19 cellular contexts compared by ENCODE assay signal in genomic region chr14:74898694-74899093, GRCh38. TPM values are rescaled to one million over a fixed set of nuclear protein-coding genes. Genes with fewer than 3 reads are reported as not detected.
A peak's percentile ranks its signal among the peaks of the same experiment; 100 is the strongest.
DNase-seq lines count a peak whose midpoint lies in the region; ATAC-seq and TF ChIP-seq lines count a peak whose summit lies in the region.
"Had no signal": no experiment of that assay in that cellular context is flagged by ENCODE, and none has a peak within 500 bp of the region (broad histone marks: within the 10 kb centered on the region; RNA-seq: fewer than 3 reads in every experiment).

No MANE protein-coding gene starts in this region.

- intact Hi-C loops in right lobe of liver (cut with DNase I), result no loop called here

- no peaks in the 10 kb centered on the region for H3K4me1 Mint-ChIP-seq in activated T-cell treated with anti-CD3 and anti-CD28 coated beads, Interleukin-2, amount 50 U/mL, for 24 hours (ENCODE audit: low read depth)
- H3K4me1 Mint-ChIP-seq in activated T-cell treated with anti-CD3 and anti-CD28 coated beads, Interleukin-2, amount 50 U/mL, for 4 hours (ENCODE audit: low read depth), result peaks cover 2% of the 10 kb centered on the region
- peaks cover 9% of the 10 kb centered on the region for H3K4me1 Mint-ChIP-seq in WTC11
- peaks cover 12 to 17% of the 10 kb centered on the region in 2 donors for H3K4me1 Mint-ChIP-seq in stimulated activated naive B cell treated with anti-CD40 and anti-IgM and Interleukin-4, amounts not matched to agents 10 μg/mL and 1 μg/mL and 100 μg/mL, for 72 hours

- H3K4me3 Mint-ChIP-seq in activated T-cell treated with anti-CD3 and anti-CD28 coated beads, Interleukin-2, amount 50 U/mL, for 24 hours, result no peak overlapping the region
- H3K4me3 Mint-ChIP-seq in activated T-cell treated with anti-CD3 and anti-CD28 coated beads, Interleukin-2, amount 50 U/mL, for 4 hours, result no peak overlapping the region
- H3K4me3 Mint-ChIP-seq in WTC11, result no peak overlapping the region
- no peak overlapping the region for H3K4me3 Mint-ChIP-seq in stimulated activated naive B cell treated with anti-CD40 and anti-IgM and Interleukin-4, amounts not matched to agents 10 μg/mL and 1 μg/mL and 100 μg/mL, for 72 hours

- H3K27ac Mint-ChIP-seq in activated T-cell treated with anti-CD3 and anti-CD28 coated beads, Interleukin-2, amount 50 U/mL, for 24 hours, result peak overlapping the region; percentile 51
- H3K27ac Mint-ChIP-seq in WTC11, result no peak overlapping the region
- peak overlapping the region; percentile 80 for H3K27ac Mint-ChIP-seq in stimulated activated naive B cell treated with anti-CD40 and anti-IgM and Interleukin-4, amounts not matched to agents 10 μg/mL and 1 μg/mL and 100 μg/mL, for 72 hours

- no peak for TF ChIP-seq POLR2A in right lobe of liver (IDR thresholded peaks at IDR 0.05)

- POLR2A ChIA-PET in WTC11 (lab: Charles Lee), result no interaction called here

- H3K27me3 Mint-ChIP-seq in activated T-cell treated with anti-CD3 and anti-CD28 coated beads, Interleukin-2, amount 50 U/mL, for 24 hours, result no peaks in the 10 kb centered on the region
- no peaks in the 10 kb centered on the region for H3K27me3 Mint-ChIP-seq in activated T-cell treated with anti-CD3 and anti-CD28 coated beads, Interleukin-2, amount 50 U/mL, for 4 hours (ENCODE audit: low read depth)
- no peaks in the 10 kb centered on the region for H3K27me3 Mint-ChIP-seq in WTC11 (ENCODE audit: low read depth)
- H3K27me3 Mint-ChIP-seq in stimulated activated naive B cell treated with anti-CD40 and anti-IgM and Interleukin-4, amounts not matched to agents 10 μg/mL and 1 μg/mL and 100 μg/mL, for 72 hours, result no peaks in the 10 kb centered on the region

- H3K36me3 Mint-ChIP-seq in activated T-cell treated with anti-CD3 and anti-CD28 coated beads, Interleukin-2, amount 50 U/mL, for 24 hours (ENCODE audit: low read depth), result peaks cover 99% of the 10 kb centered on the region
- H3K36me3 Mint-ChIP-seq in activated T-cell treated with anti-CD3 and anti-CD28 coated beads, Interleukin-2, amount 50 U/mL, for 4 hours (ENCODE audit: insufficient read depth), result peaks cover 54% of the 10 kb centered on the region
- peaks cover 91% of the 10 kb centered on the region for H3K36me3 Mint-ChIP-seq in WTC11
- peaks cover 54 to 72% of the 10 kb centered on the region in 2 donors for H3K36me3 Mint-ChIP-seq in stimulated activated naive B cell treated with anti-CD40 and anti-IgM and Interleukin-4, amounts not matched to agents 10 μg/mL and 1 μg/mL and 100 μg/mL, for 72 hours

- TF ChIP-seq CTCF in WTC11 (IDR thresholded peaks at IDR 0.05) (no peak), right lobe of liver (IDR thresholded peaks at IDR 0.05) (no peak)

- DNase-seq in activated T-cell treated with anti-CD3 and anti-CD28 coated beads, Interleukin-2, amount 50 U/mL, for 24 hours, result no peak
- no peak for DNase-seq in activated T-cell treated with anti-CD3 and anti-CD28 coated beads, Interleukin-2, amount 50 U/mL, for 4 hours
- DNase-seq in WTC11 (ENCODE audit: low spot score) (no peak), right lobe of liver (peak; percentile 75 to 93 (median 89)), inferior parietal cortex (ENCODE audit: extremely low spot score) (no peak), HUDEP-2 (lab: John Stamatoyannopoulos, UW; ENCODE audit: unreplicated experiment in 76 of 76) (no peak), NCI-H1417 treated with DMSO at 0.1 percent for 48 hours (lab: John Stamatoyannopoulos, UW) (no peak)
- no peak for DNase-seq in stimulated activated naive B cell treated with anti-CD40 and anti-IgM and Interleukin-4, amounts not matched to agents 10 μg/mL and 1 μg/mL and 100 μg/mL, for 72 hours
- DNase-seq: C1 segment of cervical spinal cord, EL, GOT3, MG63, NCI-H1092 treated with DMSO at 0.1 percent for 48 hours, NCI-H1694 treated with DMSO at 0.1 percent for 48 hours, NCI-H2107, NCI-H226, NCI-H524 treated with DMSO at 0.1 percent for 48 hours had no signal

- peak overlapping the region in 2 of 3 donors; percentile 54 to 73 for H3K27ac ChIP-seq in right lobe of liver

- peaks cover 22 to 83% (median 52%) of the 10 kb centered on the region in 4 donors for H3K36me3 ChIP-seq in right lobe of liver

- no peak overlapping the region for H3K4me3 ChIP-seq in right lobe of liver
- H3K4me3 ChIP-seq: MG63 had no signal

- no peaks in the 10 kb centered on the region for H3K9me3 Mint-ChIP-seq in activated T-cell treated with anti-CD3 and anti-CD28 coated beads, Interleukin-2, amount 50 U/mL, for 24 hours
- H3K9me3 Mint-ChIP-seq in activated T-cell treated with anti-CD3 and anti-CD28 coated beads, Interleukin-2, amount 50 U/mL, for 4 hours, result no peaks in the 10 kb centered on the region
- H3K9me3 Mint-ChIP-seq in WTC11, result no peaks in the 10 kb centered on the region
- no peaks in the 10 kb centered on the region for H3K9me3 Mint-ChIP-seq in stimulated activated naive B cell treated with anti-CD40 and anti-IgM and Interleukin-4, amounts not matched to agents 10 μg/mL and 1 μg/mL and 100 μg/mL, for 72 hours

- ATAC-seq in activated T-cell treated with anti-CD3 and anti-CD28 coated beads, Interleukin-2, amount 50 U/mL, for 4 hours, result no peak
- ATAC-seq in WTC11 (no peak), right lobe of liver (peak; percentile 92 to 97 (median 94))
- ATAC-seq in stimulated activated naive B cell treated with anti-CD40 and anti-IgM and Interleukin-4, amounts not matched to agents 10 μg/mL and 1 μg/mL and 100 μg/mL, for 72 hours (replicated peaks), result no peak
- ATAC-seq: Panc1 had no signal

- CTCF ChIA-PET in WTC11 (lab: Charles Lee), result no interaction called here

- no peaks in the 10 kb centered on the region for H3K27me3 ChIP-seq in right lobe of liver
- H3K27me3 ChIP-seq: MG63 had no signal

- WGBS in right lobe of liver (ENCODE audit: insufficient coverage, low coverage, low lambda C conversion rate, missing lambda C conversion rate), result 32% methylated on average over 5 of the region's 5 CpGs

- no peaks in the 10 kb centered on the region for H3K9me3 ChIP-seq in right lobe of liver
- H3K9me3 ChIP-seq: MG63 had no signal

- H3K4me1 ChIP-seq in right lobe of liver, result peaks cover 0 to 22% (median 4%) of the 10 kb centered on the region in 4 donors

TF ChIP-seq in WTC11, 78 proteins besides CTCF, POLR2A, EP300 and RAD21:
- peak; percentile 22; the same call in 1 of the 2 replicates for TF ChIP-seq GABPB1 (CRISPR knock-in tag; IDR thresholded peaks at IDR 0.05)
- TF ChIP-seq ZNF416 (CRISPR knock-in tag; IDR thresholded peaks at IDR 0.05), result no peak
- no peak for TF ChIP-seq PRRX2 (CRISPR knock-in tag; IDR thresholded peaks at IDR 0.05)

RNA-seq across cellular contexts. Expression of gene DLST, which starts 17.0 kb away (rescaled TPM):
- 100 to 1,000 TPM; 104 to 107 (median 106) TPM for total RNA-seq in activated T-cell treated with anti-CD3 and anti-CD28 coated beads, Interleukin-2, amount 50 U/mL, for 4 hours
- 112 to 121 TPM (median 119 TPM) in 3 replicates for total RNA-seq in WTC11 (2021)
- 100 to 1,000 TPM in 1 of 6 experiments, 10 to 100 TPM in 5; 63.8 to 112 (median 68.8) TPM for total RNA-seq in right lobe of liver

RNA-seq across cellular contexts. Expression of gene PROX2, which starts 22.7 kb away (rescaled TPM):
- total RNA-seq in activated T-cell treated with anti-CD3 and anti-CD28 coated beads, Interleukin-2, amount 50 U/mL, for 4 hours, result under 1 TPM in 2 of 3 donors, not detected in 1; 0.13 to 0.35 TPM
- 0.04 to 0.27 TPM in 2 of 3 replicates, not detected in the other for total RNA-seq in WTC11 (2021)
- total RNA-seq in right lobe of liver, result not detected
- total RNA-seq: A172 had no signal

RNA-seq across cellular contexts. Expression of gene RPS6KL1, which starts 24.4 kb away (rescaled TPM):
- total RNA-seq in activated T-cell treated with anti-CD3 and anti-CD28 coated beads, Interleukin-2, amount 50 U/mL, for 4 hours, result 10 to 100 TPM; 13.2 to 20.7 (median 17.3) TPM
- total RNA-seq in WTC11 (2021), result 10.6 to 12.6 TPM (median 12.2 TPM) in 3 replicates
- total RNA-seq in right lobe of liver, result 1 to 10 TPM; 3.9 to 7.9 (median 4.9) TPM
- total RNA-seq: A172 had no signal

RNA-seq across cellular contexts. Expression of gene PGF, which starts 56.7 kb away (rescaled TPM):
- under 1 TPM; 0.18 to 0.38 (median 0.18) TPM for total RNA-seq in activated T-cell treated with anti-CD3 and anti-CD28 coated beads, Interleukin-2, amount 50 U/mL, for 4 hours
- total RNA-seq in WTC11 (2021), result 5.0 to 6.7 TPM (median 6.5 TPM) in 3 replicates
- 1 to 10 TPM in 5 of 6 experiments, under 1 TPM in 1; 0.55 to 4.2 (median 2.1) TPM for total RNA-seq in right lobe of liver

Comparison
In these comparisons a context has a peak if more than half of its experiments do, and no peak if none do; other contexts are left out.
1. DNase-seq: peak in right lobe of liver (3 of 3); none in activated T-cell treated with anti-CD3 and anti-CD28 coated beads, Interleukin-2, amount 50 U/mL, for 24 hours (single experiment), activated T-cell treated with anti-CD3 and anti-CD28 coated beads, Interleukin-2, amount 50 U/mL, for 4 hours (single experiment), WTC11 (single experiment), stimulated activated naive B cell treated with anti-CD40 and anti-IgM and Interleukin-4, amounts not matched to agents 10 μg/mL and 1 μg/mL and 100 μg/mL, for 72 hours (single experiment), inferior parietal cortex (single experiment), HUDEP-2 (0 of 76) and NCI-H1417 treated with DMSO at 0.1 percent for 48 hours (single experiment).
2. ATAC-seq: peak in right lobe of liver (4 of 4); none in activated T-cell treated with anti-CD3 and anti-CD28 coated beads, Interleukin-2, amount 50 U/mL, for 4 hours (0 of 2), WTC11 (single experiment) and stimulated activated naive B cell treated with anti-CD40 and anti-IgM and Interleukin-4, amounts not matched to agents 10 μg/mL and 1 μg/mL and 100 μg/mL, for 72 hours (0 of 2).